Comparison of ENCODE assay signal across 20 cellular contexts in the genomic region with DNA sequence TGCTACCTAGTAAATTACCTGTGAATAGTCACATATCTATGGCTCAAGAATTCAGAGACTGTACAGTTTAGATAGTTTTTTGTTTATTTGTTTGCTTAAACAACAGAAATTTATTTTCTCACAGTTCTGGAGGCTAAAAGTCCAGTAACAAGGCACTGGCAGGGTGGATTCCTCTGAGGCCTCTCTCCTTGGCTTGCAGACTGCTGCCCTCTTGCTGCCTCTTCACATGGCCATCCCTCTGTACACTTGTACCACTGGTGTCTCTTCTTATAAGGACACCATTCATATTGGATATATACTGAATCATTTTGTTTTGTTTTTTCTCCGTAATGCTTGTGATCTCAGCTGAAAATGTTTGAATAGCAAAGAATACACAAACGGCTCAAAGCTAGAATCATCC.
"Had no signal": no experiment of that assay in that cellular context is flagged by ENCODE, and none has a peak within 500 bp of the region (broad histone marks: within the 10 kb centered on the region; RNA-seq: fewer than 3 reads in every experiment).

No MANE protein-coding gene starts in this region.

- H3K36me3 Mint-ChIP-seq: activated naive CD8-positive, alpha-beta T cell; stimulated activated effector memory CD8-positive, alpha-beta T cell treated with anti-CD3 and anti-CD28 coated beads, Interleukin-12 subunit alpha, Interleukin-12 subunit beta, amount 100 ng/mL, for 72 hours; T-cell; type B pancreatic cell had no signal

- ATAC-seq: activated CD4-positive, alpha-beta T cell treated with anti-CD3 and anti-CD28 coated beads for 36 hours; left lobe of liver; right cardiac atrium; stimulated activated effector memory CD8-positive, alpha-beta T cell treated with anti-CD3 and anti-CD28 coated beads, Interleukin-12 subunit alpha, Interleukin-12 subunit beta, amount 100 ng/mL, for 72 hours; T-cell had no signal

- H3K9me3 ChIP-seq: esophagus squamous epithelium, prostate gland, testis had no signal

- H3K27ac ChIP-seq: esophagus squamous epithelium, prostate gland, skin epidermis, stomach, testis had no signal

- H3K4me3 ChIP-seq: esophagus squamous epithelium, prostate gland, skin epidermis, stomach, testis had no signal

- H3K9me3 Mint-ChIP-seq: activated T-helper 1 cell treated with anti-CD3 and anti-CD28 coated beads, Interleukin-12 subunit alpha, Interleukin-12 subunit beta, Interleukin-2, Interleukin-4 antibody, amounts not matched to agents 30 ng/mL and 10 ng/mL and 1 ng/mL, durations not matched to agents 14 hours and 24 hours and 36 hours; stimulated activated effector memory CD8-positive, alpha-beta T cell treated with anti-CD3 and anti-CD28 coated beads, Interleukin-12 subunit alpha, Interleukin-12 subunit beta, amount 100 ng/mL, for 72 hours; type B pancreatic cell had no signal

- H3K4me1 ChIP-seq: esophagus squamous epithelium, prostate gland, stomach, testis had no signal

- DNase-seq: activated CD4-positive, alpha-beta T cell treated with anti-CD3 and anti-CD28 coated beads for 36 hours; activated CD4-positive, alpha-beta T cell treated with anti-CD3 and anti-CD28 coated beads, Interleukin-2, amount 50 U/mL, for 48 hours; activated T-cell treated with anti-CD3 and anti-CD28 coated beads for 4 hours; effector CD8-positive, alpha-beta T cell; esophagus squamous epithelium; glutamatergic neuron; islet precursor cell; midbrain; right cardiac atrium; stimulated activated CD4-positive, alpha-beta T cell treated with anti-CD3 and anti-CD28 coated beads, Interleukin-4, amount 100 ng/mL, for 24 hours; stomach; T-cell; testis had no signal

- H3K27me3 ChIP-seq: esophagus squamous epithelium, testis had no signal

- H3K27me3 Mint-ChIP-seq: activated naive CD8-positive, alpha-beta T cell; type B pancreatic cell had no signal

- H3K27ac Mint-ChIP-seq: activated CD4-positive, alpha-beta T cell treated with anti-CD3 and anti-CD28 coated beads for 36 hours; activated naive CD8-positive, alpha-beta T cell; activated T-helper 1 cell treated with anti-CD3 and anti-CD28 coated beads, Interleukin-12 subunit alpha, Interleukin-12 subunit beta, Interleukin-2, Interleukin-4 antibody, amounts not matched to agents 30 ng/mL and 10 ng/mL and 1 ng/mL, durations not matched to agents 14 hours and 24 hours and 36 hours; stimulated activated effector memory CD8-positive, alpha-beta T cell treated with anti-CD3 and anti-CD28 coated beads, Interleukin-12 subunit alpha, Interleukin-12 subunit beta, amount 100 ng/mL, for 72 hours; T-cell; type B pancreatic cell had no signal

- H3K4me1 Mint-ChIP-seq: activated CD4-positive, alpha-beta T cell treated with anti-CD3 and anti-CD28 coated beads for 36 hours; stimulated activated effector memory CD8-positive, alpha-beta T cell treated with anti-CD3 and anti-CD28 coated beads, Interleukin-12 subunit alpha, Interleukin-12 subunit beta, amount 100 ng/mL, for 72 hours; T-cell had no signal

- H3K36me3 ChIP-seq: esophagus squamous epithelium, prostate gland, stomach had no signal

- H3K4me3 Mint-ChIP-seq: activated CD4-positive, alpha-beta T cell treated with anti-CD3 and anti-CD28 coated beads for 36 hours; activated naive CD8-positive, alpha-beta T cell; activated T-helper 1 cell treated with anti-CD3 and anti-CD28 coated beads, Interleukin-12 subunit alpha, Interleukin-12 subunit beta, Interleukin-2, Interleukin-4 antibody, amounts not matched to agents 30 ng/mL and 10 ng/mL and 1 ng/mL, durations not matched to agents 14 hours and 24 hours and 36 hours; stimulated activated effector memory CD8-positive, alpha-beta T cell treated with anti-CD3 and anti-CD28 coated beads, Interleukin-12 subunit alpha, Interleukin-12 subunit beta, amount 100 ng/mL, for 72 hours; T-cell; type B pancreatic cell had no signal
